8 cellular contexts compared by ENCODE assay signal in the genomic region with DNA sequence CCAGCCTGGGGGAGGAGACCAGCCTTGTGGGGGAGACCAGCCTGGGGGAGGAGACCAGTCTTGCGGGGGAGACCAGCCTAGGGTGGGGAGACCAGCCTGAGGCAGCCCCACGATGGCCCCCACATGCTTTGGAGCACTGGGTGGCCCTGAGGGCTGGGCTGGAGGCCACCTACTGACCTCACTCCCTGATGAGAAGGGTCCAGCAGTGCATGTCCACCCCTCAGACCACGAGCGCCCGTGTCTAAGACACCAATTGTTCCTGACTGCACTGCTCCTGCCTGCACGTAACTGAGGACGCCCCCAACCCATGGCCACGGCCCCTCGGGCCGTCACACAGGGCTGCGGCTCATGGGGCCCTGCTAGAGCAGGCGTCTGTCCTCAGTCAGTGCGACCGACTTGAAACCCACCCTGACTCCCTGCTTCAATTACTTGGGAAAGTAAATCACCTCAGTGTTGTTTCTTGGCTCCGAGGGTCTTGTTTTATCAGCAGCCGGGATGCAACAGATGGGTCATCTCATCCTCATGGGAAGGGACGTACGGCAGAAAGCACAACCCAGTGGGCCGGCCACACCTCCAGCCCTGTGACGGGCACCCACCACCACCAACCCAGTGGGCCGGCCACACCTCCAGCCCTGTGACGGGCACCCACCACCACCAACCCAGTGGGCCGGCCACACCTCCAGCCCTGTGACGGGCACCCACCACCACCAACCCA. TPM values are rescaled to one million over a fixed set of nuclear protein-coding genes. Genes with fewer than 3 reads are reported as not detected.
DNase-seq lines count a peak whose midpoint lies in the region; ATAC-seq and TF ChIP-seq lines count a peak whose summit lies in the region.

A gene (minus strand): TSS at position 550 of the 715 bp plus-strand sequence. CDS start 1,643 bp downstream, outside the sequence.

- ATAC-seq in GM21390 (IDR thresholded peaks at IDR 0.05; ENCODE audit: unreplicated experiment): peak; percentile 53
- ATAC-seq in activated CD8-positive, alpha-beta T cell treated with anti-CD3 and anti-CD28 coated beads, Interleukin-2, amount 10 ng/mL, durations not matched to agents 7 days and 5 days: peak; percentile 77
- ATAC-seq in mucosa of descending colon: peak; percentile 72
- no peak for ATAC-seq in GM18873 (IDR thresholded peaks at IDR 0.05; ENCODE audit: low FRiP score, unreplicated experiment)

- no peaks in the 10 kb centered on the region for H3K36me3 ChIP-seq in BJ (ENCODE audit: control insufficient read depth, insufficient read depth, low read length)
- no peaks in the 10 kb centered on the region for H3K36me3 ChIP-seq in mucosa of descending colon (ENCODE audit: low read depth)

- H3K4me1 Mint-ChIP-seq in activated CD8-positive, alpha-beta T cell treated with anti-CD3 and anti-CD28 coated beads, Interleukin-2, amount 10 ng/mL, durations not matched to agents 7 days and 5 days (ENCODE audit: low read depth): peaks cover 20% of the 10 kb centered on the region

- intact Hi-C loops in mucosa of descending colon (cut with DNase I, micrococcal nuclease): no loop called here

- POLR2A ChIA-PET in BJ (lab: Charles Lee): no interaction called here
- POLR2A ChIA-PET in activated CD8-positive, alpha-beta T cell treated with anti-CD3 and anti-CD28 coated beads, Interleukin-2, amount 10 ng/mL, durations not matched to agents 7 days and 5 days (lab: Charles Lee): interaction anchor here (0.7 kb wide), 1 partner anchor 50 kb away, joined by 5 read pairs; no protein-coding TSS in a partner anchor

- no peaks in the 10 kb centered on the region for H3K9me3 Mint-ChIP-seq in activated CD8-positive, alpha-beta T cell treated with anti-CD3 and anti-CD28 coated beads, Interleukin-2, amount 10 ng/mL, durations not matched to agents 7 days and 5 days (ENCODE audit: insufficient read depth)

- CTCF ChIA-PET in BJ (lab: Yijun Ruan, JAX): no interaction called here
- CTCF ChIA-PET in activated CD8-positive, alpha-beta T cell treated with anti-CD3 and anti-CD28 coated beads, Interleukin-2, amount 10 ng/mL, durations not matched to agents 7 days and 5 days (lab: Charles Lee): no interaction called here

- no peaks in the 10 kb centered on the region for H3K27me3 Mint-ChIP-seq in activated CD8-positive, alpha-beta T cell treated with anti-CD3 and anti-CD28 coated beads, Interleukin-2, amount 10 ng/mL, durations not matched to agents 7 days and 5 days (ENCODE audit: low read depth)

- H3K27ac Mint-ChIP-seq in activated CD8-positive, alpha-beta T cell treated with anti-CD3 and anti-CD28 coated beads, Interleukin-2, amount 10 ng/mL, durations not matched to agents 7 days and 5 days: peak within 1 kb of the TSS; percentile 96

- no peaks in the 10 kb centered on the region for H3K27me3 ChIP-seq in BJ (ENCODE audit: control insufficient read depth, insufficient read depth, low read length)

- peak within 1 kb of the TSS; percentile 73 for H3K4me3 ChIP-seq in BJ (ENCODE audit: low read depth, low read length)
- peak within 1 kb of the TSS; percentile 86 for H3K4me3 ChIP-seq in epithelial cell of proximal tubule (ENCODE audit: low read depth, low read length)
- peak within 1 kb of the TSS; percentile 40 for H3K4me3 ChIP-seq in mucosa of descending colon

- H3K4me3 Mint-ChIP-seq in activated CD8-positive, alpha-beta T cell treated with anti-CD3 and anti-CD28 coated beads, Interleukin-2, amount 10 ng/mL, durations not matched to agents 7 days and 5 days: peak within 1 kb of the TSS; percentile 84

- no peak for TF ChIP-seq CTCF in BJ (IDR thresholded peaks at IDR 0.05; ENCODE audit: insufficient read depth, low read depth, low read length)
- TF ChIP-seq CTCF in epithelial cell of proximal tubule (conservative IDR thresholded peaks at IDR 0.05; ENCODE audit: low read depth, low read length): no peak
- TF ChIP-seq CTCF in mucosa of descending colon (IDR thresholded peaks at IDR 0.05): no peak

- H3K36me3 Mint-ChIP-seq in activated CD8-positive, alpha-beta T cell treated with anti-CD3 and anti-CD28 coated beads, Interleukin-2, amount 10 ng/mL, durations not matched to agents 7 days and 5 days (ENCODE audit: low read depth): no peaks in the 10 kb centered on the region

- DNase-seq in BJ (ENCODE audit: low read depth): no peak
- peak; percentile 77 for DNase-seq in NCI-H2171 (lab: John Stamatoyannopoulos, UW)
- peak; percentile 65 for DNase-seq in activated CD8-positive, alpha-beta T cell treated with anti-CD3 and anti-CD28 coated beads, Interleukin-2, amount 10 ng/mL, durations not matched to agents 7 days and 5 days
- DNase-seq in epithelial cell of proximal tubule (ENCODE audit: low read depth): peak; percentile 9
- peak; percentile 60 to 74 (median 64) for DNase-seq in mucosa of descending colon
- DNase-seq in stimulated activated CD8-positive, alpha-beta memory T cell treated with anti-CD3 and anti-CD28 coated beads, Interleukin-4, amount 100 ng/mL, for 4 hours (ENCODE audit: low read depth in 2 of 2, low spot score in 1 of 2): peak; percentile 14 to 18

- peaks cover 4% of the 10 kb centered on the region for H3K4me1 ChIP-seq in mucosa of descending colon (ENCODE audit: low read depth)

- H3K9me3 ChIP-seq in mucosa of descending colon: no peaks in the 10 kb centered on the region

RNA-seq across cellular contexts. Expression of the gene that starts here (rescaled TPM):
- 5.6 and 8.4 TPM in 2 replicates for polyA plus RNA-seq in BJ (2011; rRNA removed)
- polyA minus RNA-seq in BJ (2011; rRNA and poly(A)+ RNA removed): 2.4 and 3.6 TPM in 2 replicates
- total RNA-seq in activated CD8-positive, alpha-beta T cell treated with anti-CD3 and anti-CD28 coated beads, Interleukin-2, amount 10 ng/mL, durations not matched to agents 7 days and 5 days: 10 to 100 TPM; 14.4 to 17.5 TPM
- total RNA-seq in epithelial cell of proximal tubule (15.6 and 22.0 TPM in 2 replicates), mucosa of descending colon (10 to 100 TPM in 1 of 3 donors, 1 to 10 TPM in 2; 4.6 to 10.9 (median 4.6) TPM)
